Comparison of ENCODE assay signal across 8 cellular contexts in the genomic region with DNA sequence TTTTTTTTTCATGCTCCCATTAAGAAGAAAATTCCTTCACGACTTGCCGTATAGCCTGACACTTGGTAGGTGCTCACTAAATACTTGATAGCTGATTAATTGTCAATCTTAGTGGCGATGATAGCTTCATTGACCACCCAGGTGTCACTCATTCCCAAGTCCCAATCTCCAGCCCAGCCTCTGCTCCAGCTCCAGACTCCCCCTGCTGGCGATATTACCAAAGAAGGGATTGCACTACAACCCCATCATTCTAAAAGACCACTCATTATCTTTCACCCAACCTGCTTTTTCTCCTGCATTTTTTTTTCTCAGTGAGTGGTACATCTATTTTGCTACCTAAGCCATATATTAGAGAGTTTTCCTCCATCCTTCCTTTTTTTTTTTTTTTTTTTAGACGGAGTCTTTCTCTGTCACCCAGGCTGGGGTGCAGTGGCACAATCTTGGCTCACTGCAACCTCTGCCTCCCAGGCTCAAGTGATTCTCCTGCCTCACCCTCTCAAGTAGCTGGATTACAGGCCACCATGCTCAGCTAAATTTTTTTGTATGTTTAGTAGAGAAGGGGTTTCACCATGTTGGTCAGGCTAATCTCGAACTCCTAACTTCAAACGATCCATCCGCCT. TPM values are rescaled to one million over a fixed set of nuclear protein-coding genes. Genes with fewer than 3 reads are reported as not detected.
A peak's percentile ranks its signal among the peaks of the same experiment; 100 is the strongest.
DNase-seq lines count a peak whose midpoint lies in the region; ATAC-seq and TF ChIP-seq lines count a peak whose summit lies in the region.

No MANE protein-coding gene starts in this region.

- H3K27ac ChIP-seq in 22Rv1, result no peak overlapping the region
- no peak overlapping the region for H3K27ac ChIP-seq in ascending aorta

- H3K36me3 ChIP-seq in ascending aorta, result no peaks in the 10 kb centered on the region

- H3K27me3 ChIP-seq in ascending aorta, result no peaks in the 10 kb centered on the region

- peak; percentile 5 for DNase-seq in GDM1 (lab: John Stamatoyannopoulos, UW)
- peak; percentile 54 for DNase-seq in HT1080 (ENCODE audit: low read depth)
- DNase-seq in RPMI8226, result peak; percentile 64
- DNase-seq in ascending aorta (ENCODE audit: low spot score in 2 of 2), result peak in 1 of 2 donors; percentile 72
- DNase-seq in islet precursor cell, result peak; percentile 66
- peak; percentile 20 to 40 for DNase-seq in stimulated activated CD4-positive, alpha-beta T cell treated with anti-CD3 and anti-CD28 coated beads, Interleukin-4, amount 100 ng/mL, for 48 hours (ENCODE audit: low read depth in 2 of 2)

- H3K4me1 ChIP-seq in ascending aorta, result no peaks in the 10 kb centered on the region

- intact Hi-C loops in ascending aorta (cut with DNase I), result no loop called here

- no peaks in the 10 kb centered on the region for H3K9me3 ChIP-seq in ascending aorta

- no peak overlapping the region for H3K4me3 ChIP-seq in ascending aorta

- ATAC-seq in HG02938 (IDR thresholded peaks at IDR 0.05; ENCODE audit: unreplicated experiment), result no peak

- TF ChIP-seq CTCF in 22Rv1 (IDR thresholded peaks at IDR 0.05) (peak; percentile 93), ascending aorta (IDR thresholded peaks at IDR 0.05) (peak; percentile 43 to 71 (median 69))

RNA-seq across cellular contexts. Expression of a gene that starts 19.5 kb away (rescaled TPM):
- 50.0 and 50.9 TPM in 2 replicates for total RNA-seq in HT1080 (2014; rRNA removed; shearing (Covaris generic))
- 29.7 and 30.7 TPM in 2 replicates for polyA plus RNA-seq in HT1080 (2015; cell fraction: cytosol; rRNA removed)
- polyA plus RNA-seq in HT1080 (2015; cell fraction: nucleus; rRNA removed), result 29.5 and 31.0 TPM in 2 replicates
- 39.6 TPM for total RNA-seq in ascending aorta

RNA-seq across cellular contexts. Expression of a gene that starts 20.6 kb away (rescaled TPM):
- not detected in 2 replicates for total RNA-seq in HT1080 (2014; rRNA removed; shearing (Covaris generic))
- not detected in 2 replicates for polyA plus RNA-seq in HT1080 (2015; cell fraction: cytosol; rRNA removed)
- not detected in 2 replicates for polyA plus RNA-seq in HT1080 (2015; cell fraction: nucleus; rRNA removed)
- total RNA-seq in ascending aorta, result not detected

RNA-seq across cellular contexts. Expression of a gene that starts 41.3 kb away (rescaled TPM):
- total RNA-seq in HT1080 (2014; rRNA removed; shearing (Covaris generic)), result 47.5 and 56.6 TPM in 2 replicates
- 40.0 and 47.5 TPM in 2 replicates for polyA plus RNA-seq in HT1080 (2015; cell fraction: cytosol; rRNA removed)
- polyA plus RNA-seq in HT1080 (2015; cell fraction: nucleus; rRNA removed), result 47.1 and 49.6 TPM in 2 replicates
- 69.3 TPM for total RNA-seq in ascending aorta
